ENCODE assay signal across 12 cellular contexts in the genomic region with DNA sequence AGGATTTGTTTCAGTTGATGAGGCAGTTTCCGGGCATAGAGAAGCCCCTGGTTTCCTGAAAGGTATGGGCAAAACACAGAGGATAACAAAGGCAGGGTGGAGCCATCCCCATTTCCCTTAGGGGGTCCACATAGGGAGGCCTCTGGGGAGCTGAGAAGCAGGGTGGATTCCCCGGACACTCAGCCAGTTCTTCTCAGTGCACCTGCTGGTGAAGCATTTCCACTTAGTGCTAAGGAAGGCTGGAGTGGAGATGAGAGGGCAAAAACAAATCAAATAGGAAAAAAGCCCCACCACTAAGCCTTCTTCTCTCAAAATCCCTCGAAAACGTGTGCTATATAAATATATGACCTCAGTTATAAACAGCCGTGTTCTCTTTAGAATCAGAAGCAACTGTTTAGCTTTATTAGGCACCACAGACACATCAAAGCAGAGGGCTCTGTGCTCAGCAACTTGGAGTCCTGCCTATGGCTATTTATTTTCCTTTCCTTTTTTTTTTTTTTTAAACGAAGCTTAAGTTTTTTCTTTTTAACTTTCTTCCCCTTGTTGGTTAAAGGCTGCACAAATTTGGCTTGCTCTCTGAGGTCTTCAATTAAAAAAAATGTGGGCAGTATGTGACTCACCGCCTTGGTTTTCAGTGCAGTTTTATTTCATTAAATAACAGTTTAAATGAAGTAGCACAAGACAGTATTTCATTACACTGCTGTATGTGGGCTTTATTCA.
DNase-seq lines count a peak whose midpoint lies in the region; ATAC-seq and TF ChIP-seq lines count a peak whose summit lies in the region.
"Had no signal": no experiment of that assay in that cellular context is flagged by ENCODE, and none has a peak within 500 bp of the region (broad histone marks: within the 10 kb centered on the region; RNA-seq: fewer than 3 reads in every experiment).

No MANE protein-coding gene starts in this region.

- peak overlapping the region; percentile 62 to 67 for H3K27ac ChIP-seq in coronary artery
- H3K27ac ChIP-seq: SJCRH30 had no signal

- intact Hi-C loops in Right ventricle myocardium superior (cut with DNase I) = no loop called here

- DNase-seq in AG09309 (ENCODE audit: low read depth) = peak; percentile 66
- peak; percentile 61 for DNase-seq in LHCN-M2 (ENCODE audit: low read depth)
- DNase-seq in coronary artery (ENCODE audit: low spot score) = no peak
- peak; percentile 53 for DNase-seq in non-pigmented ciliary epithelial cell (ENCODE audit: low read depth)
- DNase-seq in anterior cingulate cortex (lab: John Stamatoyannopoulos, UW) = no peak
- DNase-seq in OCI-M2 (lab: John Stamatoyannopoulos, UW; ENCODE audit: unreplicated experiment) = no peak
- no peak for DNase-seq in Right ventricle myocardium superior
- no peak for DNase-seq in RPMI8226
- DNase-seq: CD4-positive, CD25-positive, alpha-beta regulatory T cell; NCI-H2171; trophoblast cell had no signal

- TF ChIP-seq CTCF in AG09309 (IDR thresholded peaks at IDR 0.05; ENCODE audit: control insufficient read depth, insufficient read depth, low read depth, low read length, missing control alignments) (no peak), coronary artery (IDR thresholded peaks at IDR 0.05) (no peak)

- no peak for ATAC-seq in Right ventricle myocardium superior (ENCODE audit: poor library complexity)

- H3K4me3 ChIP-seq in AG09309 (ENCODE audit: control insufficient read depth, low read depth, low read length) = no peak overlapping the region
- H3K4me3 ChIP-seq in coronary artery = peak overlapping the region; percentile 12

Comparison
In these comparisons a context has a peak if more than half of its experiments do, and no peak if none do; other contexts are left out.
1. DNase-seq: peak in AG09309 (single experiment), LHCN-M2 (single experiment) and non-pigmented ciliary epithelial cell (single experiment); none in coronary artery (single experiment), anterior cingulate cortex (0 of 58), OCI-M2 (single experiment), Right ventricle myocardium superior (single experiment) and RPMI8226 (single experiment).